8 cellular contexts compared by ENCODE assay signal in the genomic region with DNA sequence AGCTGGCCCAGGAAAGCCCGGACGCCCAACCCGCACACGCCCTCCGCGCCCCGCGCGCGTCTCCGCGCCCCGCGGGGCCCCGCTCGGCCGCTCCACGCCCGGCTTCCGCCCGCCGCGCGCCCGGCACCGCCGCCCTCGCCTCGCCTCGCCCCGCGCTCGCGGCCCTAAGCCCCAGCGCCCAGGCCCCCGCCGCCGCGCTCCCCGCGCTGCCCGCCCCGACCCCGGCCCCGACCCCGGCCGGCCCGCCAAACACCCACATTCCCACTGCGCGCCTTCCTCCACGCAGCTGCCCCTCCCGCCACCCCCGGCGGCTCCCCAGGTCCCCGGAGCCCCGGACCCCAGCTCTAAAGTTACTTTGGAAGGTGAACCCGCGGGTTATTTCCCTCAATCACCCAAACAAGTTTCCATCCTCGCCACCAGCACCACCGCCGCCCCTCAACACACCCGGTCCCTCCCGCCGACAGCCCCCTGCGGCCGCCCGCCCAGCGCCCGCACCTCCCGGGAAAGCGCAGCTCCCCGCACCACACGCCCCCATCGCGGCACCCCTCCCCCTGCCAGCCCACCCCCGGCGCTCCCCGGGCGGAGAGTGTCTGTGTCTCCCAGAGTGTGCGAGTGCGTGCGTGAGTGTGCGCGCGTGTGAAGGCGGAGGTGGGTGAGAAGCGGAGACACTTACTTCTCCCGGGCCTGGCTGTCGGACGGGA. TPM values are rescaled to one million over a fixed set of nuclear protein-coding genes. Genes with fewer than 3 reads are reported as not detected.
A peak's percentile ranks its signal among the peaks of the same experiment; 100 is the strongest.
DNase-seq lines count a peak whose midpoint lies in the region; TF ChIP-seq lines count a peak whose summit lies in the region.

No MANE protein-coding gene starts in this region.

- DNase-seq in HCEC 1CT = peak; percentile 9
- no peak for DNase-seq in choroid plexus epithelial cell (ENCODE audit: low read depth)
- DNase-seq in transverse colon = peak; percentile 32
- no peak for DNase-seq in GF-D8 (lab: John Stamatoyannopoulos, UW)
- DNase-seq in NCI-H1694 treated with DMSO at 0.1 percent for 48 hours (lab: John Stamatoyannopoulos, UW) = no peak

- H3K27me3 ChIP-seq in transverse colon = no peaks in the 10 kb centered on the region

- peak overlapping the region; percentile 77 for H3K4me3 ChIP-seq in choroid plexus epithelial cell (ENCODE audit: low read depth, low read length)
- peak overlapping the region; percentile 60 for H3K4me3 ChIP-seq in mesodermal cell (ENCODE audit: extremely low read depth, insufficient read depth, low read length, poor library complexity, severe bottlenecking)
- H3K4me3 ChIP-seq in transverse colon = peak overlapping the region; percentile 73 to 97 (median 91)

- in situ Hi-C loops in transverse colon (cut with MboI; ENCODE audit: low pct_ligation_motif_present in 1 of 4, low pct_unique_long_range_greater_than_20kb in 1 of 4, low sequenced_read_pairs in 3 of 4) = loop anchor here in 2 of 4 donors (10.0 kb wide), 1 partner anchor 94 kb away; no protein-coding TSS in a partner anchor

- TF ChIP-seq CTCF in choroid plexus epithelial cell (conservative IDR thresholded peaks at IDR 0.05; ENCODE audit: low read depth, low read length) = no peak
- no peak for TF ChIP-seq CTCF in transverse colon (IDR thresholded peaks at IDR 0.05)

- peak overlapping the region; percentile 87 for H3K27ac Mint-ChIP-seq in T-helper 1 cell treated with Interleukin-12 subunit alpha and Interleukin-12 subunit beta and Interleukin-4 antibody, amounts not matched to agents 30 μg/mL and 1 μg/mL, for 36 hours

- H3K36me3 Mint-ChIP-seq in T-helper 1 cell treated with Interleukin-12 subunit alpha and Interleukin-12 subunit beta and Interleukin-4 antibody, amounts not matched to agents 30 μg/mL and 1 μg/mL, for 36 hours (ENCODE audit: low read depth) = peaks cover 10% of the 10 kb centered on the region

- H3K4me1 Mint-ChIP-seq in T-helper 1 cell treated with Interleukin-12 subunit alpha and Interleukin-12 subunit beta and Interleukin-4 antibody, amounts not matched to agents 30 μg/mL and 1 μg/mL, for 36 hours (ENCODE audit: low read depth) = peaks cover 22% of the 10 kb centered on the region

- H3K36me3 ChIP-seq in ES-I3 (ENCODE audit: insufficient read depth, low read length) = no peaks in the 10 kb centered on the region
- no peaks in the 10 kb centered on the region for H3K36me3 ChIP-seq in mesodermal cell (ENCODE audit: control insufficient read depth, insufficient read depth, low read length)
- H3K36me3 ChIP-seq in transverse colon = no peaks in the 10 kb centered on the region

- H3K9me3 ChIP-seq in ES-I3 (ENCODE audit: control insufficient read depth, insufficient read depth, low read length) (no peaks in the 10 kb centered on the region), mesodermal cell (ENCODE audit: control insufficient read depth, low read length) (no peaks in the 10 kb centered on the region), transverse colon (no peaks in the 10 kb centered on the region)

- H3K9me3 Mint-ChIP-seq in T-helper 1 cell treated with Interleukin-12 subunit alpha and Interleukin-12 subunit beta and Interleukin-4 antibody, amounts not matched to agents 30 μg/mL and 1 μg/mL, for 36 hours = no peaks in the 10 kb centered on the region

- no peak for TF ChIP-seq EP300 in transverse colon (IDR thresholded peaks at IDR 0.05; ENCODE audit: low read depth)

- peak overlapping the region; percentile 88 for H3K4me3 Mint-ChIP-seq in T-helper 1 cell treated with Interleukin-12 subunit alpha and Interleukin-12 subunit beta and Interleukin-4 antibody, amounts not matched to agents 30 μg/mL and 1 μg/mL, for 36 hours

- H3K9ac ChIP-seq in ES-I3 (ENCODE audit: low read depth, low read length) = peak overlapping the region; percentile 71

- peaks cover 31% of the 10 kb centered on the region for H3K4me1 ChIP-seq in ES-I3 (ENCODE audit: insufficient read depth, low read length)
- H3K4me1 ChIP-seq in mesodermal cell (ENCODE audit: control insufficient read depth, insufficient read depth, low read length, poor library complexity, severe bottlenecking) = peaks cover 9% of the 10 kb centered on the region
- peaks cover 4 to 33% (median 18%) of the 10 kb centered on the region in 4 donors for H3K4me1 ChIP-seq in transverse colon

- intact Hi-C loops in transverse colon (cut with DNase I; ENCODE audit: low total_unique reads) = loop anchor here (1.0 to 5.0 kb wide), 2 partner anchors 101 to 243 kb away; no protein-coding TSS in a partner anchor

- TF ChIP-seq POLR2A in transverse colon (IDR thresholded peaks at IDR 0.05) = peak; percentile 69

- 0% methylated on average over 53 of the region's 90 CpGs; no CpG with 5 or more reads in 1 of the 2 experiments for whole genome bisulfite sequencing in mesodermal cell (ENCODE audit: insufficient coverage in 2 of 2), 2 experiments
- 1% methylated on average over 35 of the region's 90 CpGs; no CpG with 5 or more reads in 1 of the 2 donors for WGBS in transverse colon (ENCODE audit: low coverage in 1 of 2), 2 donors

- H3K27ac ChIP-seq in mesodermal cell (ENCODE audit: low read depth, low read length, severe bottlenecking) (peak overlapping the region; percentile 76), transverse colon (peak overlapping the region; percentile 93 to 99 (median 97))

- peaks cover 47% of the 10 kb centered on the region for H3K27me3 Mint-ChIP-seq in T-helper 1 cell treated with Interleukin-12 subunit alpha and Interleukin-12 subunit beta and Interleukin-4 antibody, amounts not matched to agents 30 μg/mL and 1 μg/mL, for 36 hours (ENCODE audit: low read depth)

RNA-seq across cellular contexts. Expression of a gene that starts 0.4 kb away (rescaled TPM):
- polyA plus RNA-seq in mesodermal cell (2013, experiment 1 of 2) = 69.6 TPM
- 60.9 TPM for polyA plus RNA-seq in mesodermal cell (2013, experiment 2 of 2)
- 10 to 100 TPM; 22.8 to 50.4 (median 34.4) TPM for total RNA-seq in transverse colon

Comparison
In these comparisons a context has a peak if more than half of its experiments do, and no peak if none do; other contexts are left out.
1. DNase-seq: peak in HCEC 1CT (single experiment) and transverse colon (single experiment); none in choroid plexus epithelial cell (single experiment), GF-D8 (single experiment) and NCI-H1694 treated with DMSO at 0.1 percent for 48 hours (single experiment).
2. Peak in every context shown above with its lines, with median percentiles within 50 percentile points of each other: H3K4me3 ChIP-seq.